ENCODE assay signal across 15 cellular contexts in the genomic region with DNA sequence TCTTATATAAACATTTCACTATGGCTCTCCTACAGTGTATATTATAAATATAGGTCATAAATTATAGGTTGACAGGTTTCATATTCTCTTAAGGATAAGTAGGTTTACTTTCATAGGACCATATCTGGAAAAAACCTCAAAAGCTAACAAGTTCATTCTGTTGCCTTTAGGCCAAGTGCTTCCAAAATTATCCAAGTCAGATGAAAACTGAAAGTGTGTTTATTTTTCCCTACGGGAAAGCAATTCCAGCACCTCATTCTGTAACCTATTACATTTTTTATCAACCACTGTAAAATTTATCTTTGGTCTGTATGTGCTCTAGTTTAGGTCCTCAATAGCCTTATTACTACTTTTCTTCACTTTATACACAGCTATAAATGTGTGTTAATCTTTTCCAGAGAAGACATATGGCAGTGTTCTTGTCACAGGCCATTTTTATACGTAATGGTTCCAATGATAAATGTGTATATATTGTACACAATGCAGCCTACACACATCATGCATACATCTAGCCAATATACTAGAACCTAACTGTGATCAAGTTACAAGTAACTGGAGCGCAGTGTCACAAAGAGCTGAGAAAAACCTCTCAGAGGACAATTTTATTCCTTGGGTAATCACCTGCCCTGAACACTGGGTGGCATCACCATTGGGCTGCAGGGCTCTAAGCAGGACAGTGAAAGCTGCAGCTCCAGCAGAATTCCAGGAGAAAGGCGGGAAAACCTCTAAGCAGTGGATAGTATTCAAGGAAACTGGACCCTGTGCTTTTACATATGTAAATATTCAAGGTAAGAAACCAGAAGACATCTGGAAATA.
DNase-seq lines count a peak whose midpoint lies in the region; ATAC-seq, FAIRE-seq and TF ChIP-seq lines count a peak whose summit lies in the region.
"Had no signal": no experiment of that assay in that cellular context is flagged by ENCODE, and none has a peak within 500 bp of the region (broad histone marks: within the 10 kb centered on the region; RNA-seq: fewer than 3 reads in every experiment).

No MANE protein-coding gene starts in this region.

- H3K36me3 ChIP-seq in bronchial epithelial cell (ENCODE audit: control insufficient read depth, insufficient read depth, low read length) (no peaks in the 10 kb centered on the region), HepG2 (replicated peaks in 1 of 2; ENCODE audit: control insufficient read depth in 1 of 2, insufficient read depth in 2 of 2, low read length in 2 of 2) (no peaks in the 10 kb centered on the region)

- no peak overlapping the region for H3K4me2 ChIP-seq in HepG2 (ENCODE audit: low read depth, low read length)

- peaks cover 16% of the 10 kb centered on the region for H3K36me3 Mint-ChIP-seq in activated naive CD4-positive, alpha-beta T cell treated with anti-CD3 and anti-CD28 coated beads for 36 hours (ENCODE audit: low read depth)

- ATAC-seq in HepG2 (peak; percentile 66), GM19397 (IDR thresholded peaks at IDR 0.05; ENCODE audit: unreplicated experiment) (no peak)
- ATAC-seq: Right ventricle myocardium inferior; stimulated activated naive CD8-positive, alpha-beta T cell treated with anti-CD3 and anti-CD28 coated beads, Interleukin-15, amount 100 ng/mL, for 72 hours had no signal

- no peaks in the 10 kb centered on the region for H3K4me1 ChIP-seq in HepG2 (ENCODE audit: insufficient read depth, low read length)

- H4K20me1 ChIP-seq in HepG2 (ENCODE audit: insufficient read depth, low read length): no peaks in the 10 kb centered on the region

- TF ChIP-seq POLR2A in HepG2 (IDR thresholded peaks at IDR 0.05; ENCODE audit: insufficient read depth in 1 of 2, low read depth in 2 of 2, low read length in 2 of 2): no peak

- CTCF ChIA-PET in HepG2 (lab: Yijun Ruan, JAX; ENCODE audit: low intra/inter-chr PET ratio, low total read pairs): no interaction called here
- CTCF ChIA-PET in activated naive CD4-positive, alpha-beta T cell treated with anti-CD3 and anti-CD28 coated beads for 36 hours (lab: Charles Lee): interaction anchor here (0.6 kb wide), 2 partner anchors 354 to 731 kb away, joined by 3 read pairs; no protein-coding TSS in a partner anchor

- no peaks in the 10 kb centered on the region for H3K27me3 Mint-ChIP-seq in activated naive CD4-positive, alpha-beta T cell treated with anti-CD3 and anti-CD28 coated beads for 36 hours (ENCODE audit: low read depth)
- H3K27me3 Mint-ChIP-seq: CD4-positive, alpha-beta T cell; stimulated activated naive CD8-positive, alpha-beta T cell treated with anti-CD3 and anti-CD28 coated beads, Interleukin-15, amount 100 ng/mL, for 72 hours had no signal

- no peak overlapping the region for H3K4me3 Mint-ChIP-seq in activated naive CD4-positive, alpha-beta T cell treated with anti-CD3 and anti-CD28 coated beads for 36 hours
- H3K4me3 Mint-ChIP-seq: CD4-positive, alpha-beta T cell; stimulated activated naive CD8-positive, alpha-beta T cell treated with anti-CD3 and anti-CD28 coated beads, Interleukin-15, amount 100 ng/mL, for 72 hours had no signal

- H3K27ac ChIP-seq in HepG2 (ENCODE audit: extremely low read length, insufficient read depth, low read length): no peak overlapping the region

- TF ChIP-seq CTCF in LNCaP clone FGC (IDR thresholded peaks at IDR 0.05; ENCODE audit: control insufficient read depth, extremely low read depth, insufficient read depth): peak; percentile 41
- TF ChIP-seq CTCF in bronchial epithelial cell (IDR thresholded peaks at IDR 0.05; ENCODE audit: insufficient read depth, low read length, severe bottlenecking): peak; percentile 17
- no peak for TF ChIP-seq CTCF in HepG2 (CRISPR knock-in tag; IDR thresholded peaks at IDR 0.05)

- WGBS in HepG2 (ENCODE audit: low lambda C conversion rate): 90% methylated on average over 4 of the region's 4 CpGs

- in situ Hi-C loops in G401 (cut with HindIII; ENCODE audit: low sequenced_read_pairs) (no loop called here), HepG2 (cut with HindIII; ENCODE audit: extremely low pct_ligation_motif_present, low pct_unique_long_range_greater_than_20kb) (no loop called here)

- H2AFZ ChIP-seq in HepG2 (ENCODE audit: low read length): no peak overlapping the region

- H3K27ac Mint-ChIP-seq in activated naive CD4-positive, alpha-beta T cell treated with anti-CD3 and anti-CD28 coated beads for 36 hours: no peak overlapping the region
- H3K27ac Mint-ChIP-seq: CD4-positive, alpha-beta T cell; stimulated activated naive CD8-positive, alpha-beta T cell treated with anti-CD3 and anti-CD28 coated beads, Interleukin-15, amount 100 ng/mL, for 72 hours had no signal

- no peaks in the 10 kb centered on the region for H3K79me2 ChIP-seq in HepG2 (ENCODE audit: insufficient read depth, low read length)

- no peaks in the 10 kb centered on the region for H3K4me1 Mint-ChIP-seq in activated naive CD4-positive, alpha-beta T cell treated with anti-CD3 and anti-CD28 coated beads for 36 hours (ENCODE audit: low read depth)
- H3K4me1 Mint-ChIP-seq: stimulated activated naive CD8-positive, alpha-beta T cell treated with anti-CD3 and anti-CD28 coated beads, Interleukin-15, amount 100 ng/mL, for 72 hours had no signal

- TF ChIP-seq EP300 in HepG2 (IDR thresholded peaks at IDR 0.05; ENCODE audit: low read depth in 2 of 2, low read length in 2 of 2) (no peak), HepG2 (CRISPR knock-in tag; IDR thresholded peaks at IDR 0.05; ENCODE audit: borderline replicate concordance) (no peak)

- no peaks in the 10 kb centered on the region for H3K9me3 Mint-ChIP-seq in activated naive CD4-positive, alpha-beta T cell treated with anti-CD3 and anti-CD28 coated beads for 36 hours

- DNase-seq in G401 (ENCODE audit: low spot score) (peak; percentile 1), LNCaP clone FGC (ENCODE audit: low read depth) (no peak), bronchial epithelial cell (ENCODE audit: low read depth) (no peak), HepG2 (ENCODE audit: low spot score) (no peak), KG1 (lab: John Stamatoyannopoulos, UW) (no peak), T-helper 1 cell (no peak)
- DNase-seq in activated naive CD4-positive, alpha-beta T cell treated with anti-CD3 and anti-CD28 coated beads for 36 hours: no peak
- DNase-seq: CD4-positive, alpha-beta T cell; effector CD4-positive, alpha-beta T cell; head of caudate nucleus; NCI-H1694 treated with DMSO at 0.1 percent for 48 hours; stimulated activated CD4-positive, alpha-beta T cell treated with anti-CD3 and anti-CD28 coated beads, Interleukin-4, amount 100 ng/mL, for 1 hour; stimulated activated naive CD8-positive, alpha-beta T cell treated with anti-CD3 and anti-CD28 coated beads, Interleukin-15, amount 100 ng/mL, for 72 hours had no signal

- H3K27me3 ChIP-seq in bronchial epithelial cell (ENCODE audit: control insufficient read depth, insufficient read depth, low read length) (no peaks in the 10 kb centered on the region), HepG2 (ENCODE audit: control insufficient read depth in 1 of 2, insufficient read depth in 2 of 2, low read length in 2 of 2) (no peaks in the 10 kb centered on the region)

- TF ChIP-seq RAD21 in HepG2 (CRISPR knock-in tag; IDR thresholded peaks at IDR 0.05): no peak

- no peaks in the 10 kb centered on the region for H3K9me3 ChIP-seq in HepG2 (ENCODE audit: low read length)

- intact Hi-C loops in HepG2 (cut with micrococcal nuclease; ENCODE audit: unreplicated experiment): loop anchor here (2.0 kb wide), 1 partner anchor 430 kb away; no protein-coding TSS in a partner anchor
- intact Hi-C loops in activated naive CD4-positive, alpha-beta T cell treated with anti-CD3 and anti-CD28 coated beads for 36 hours (cut with micrococcal nuclease): no loop called here

- H3K4me3 ChIP-seq in LNCaP clone FGC (ENCODE audit: low read depth, low read length): no peak overlapping the region
- H3K4me3 ChIP-seq in bronchial epithelial cell (ENCODE audit: low read depth, low read length): no peak overlapping the region
- H3K4me3 ChIP-seq in HepG2 (replicated peaks in 1 of 3; ENCODE audit: insufficient read depth in 1 of 3, low read depth in 2 of 3, low read length in 3 of 3): no peak overlapping the region

- BruUV-seq in HepG2 (replicated peaks; lab: Mats Ljungman, UMichigan): no TSS peak

- POLR2A ChIA-PET in HepG2 (lab: Yijun Ruan, JAX): no interaction called here

- no peak overlapping the region for H3K9ac ChIP-seq in HepG2 (ENCODE audit: insufficient read depth, low read depth, low read length)

- FAIRE-seq in bronchial epithelial cell (lab: Jason Lieb, UNC): no peak
- peak; percentile 53 for FAIRE-seq in HepG2 (lab: Jason Lieb, UNC)

TF ChIP-seq in HepG2, 621 proteins besides CTCF, POLR2A, EP300 and RAD21:
- TF ChIP-seq SMC3 (IDR thresholded peaks at IDR 0.05; ENCODE audit: low read length): peak; percentile 42; the same call in 1 of the 2 replicates
- peak; percentile 21; the same call in 1 of the 2 replicates for TF ChIP-seq STAG1 (CRISPR knock-in tag; IDR thresholded peaks at IDR 0.05)
- no peak for TF ChIP-seq SMYD3 (CRISPR knock-in tag; IDR thresholded peaks at IDR 0.05)
- no peak for TF ChIP-seq ZNF75D (CRISPR knock-in tag; IDR thresholded peaks at IDR 0.05; ENCODE audit: borderline replicate concordance)
- TF ChIP-seq ZNF446 (CRISPR knock-in tag; IDR thresholded peaks at IDR 0.05): no peak
